ENCODE assay signal across 19 cellular contexts in genomic region chrX:39367429-39367828, GRCh38.
"Had no signal": no experiment of that assay in that cellular context is flagged by ENCODE, and none has a peak within 500 bp of the region (broad histone marks: within the 10 kb centered on the region; RNA-seq: fewer than 3 reads in every experiment).

No MANE protein-coding gene starts in this region.

- H3K27ac ChIP-seq: heart right ventricle, right atrium auricular region, upper lobe of left lung, vagina had no signal

- H3K4me3 ChIP-seq: heart right ventricle, lung, right atrium auricular region, smooth muscle cell, upper lobe of left lung, vagina had no signal

- ATAC-seq: heart right ventricle; left ventricle myocardium superior; naive thymus-derived CD8-positive, alpha-beta T cell had no signal

- H3K36me3 ChIP-seq: heart right ventricle, right atrium auricular region, upper lobe of left lung, vagina had no signal

- H3K27me3 ChIP-seq: right atrium auricular region, upper lobe of left lung, vagina had no signal

- H3K9me3 ChIP-seq: heart right ventricle, right atrium auricular region, upper lobe of left lung, vagina had no signal

- FAIRE-seq: endothelial cell of umbilical vein had no signal

- DNase-seq: effector CD4-positive, alpha-beta T cell; endodermal cell; erythroblast; foreskin melanocyte; heart right ventricle; islet precursor cell; left ventricle myocardium superior; mesenchymal stem cell; midbrain; naive thymus-derived CD8-positive, alpha-beta T cell; posterior cingulate gyrus; stimulated activated CD4-positive, alpha-beta T cell treated with anti-CD3 and anti-CD28 coated beads, Interleukin-2, amount 100 ng/mL, for 48 hours; stimulated activated naive CD4-positive, alpha-beta T cell treated with Interleukin-2 at 50 U/mL for 16 hours; upper lobe of left lung had no signal

- H3K4me1 ChIP-seq: heart right ventricle, right atrium auricular region, upper lobe of left lung, vagina had no signal
